13 cellular contexts compared by ENCODE assay signal in genomic region chr16:57113042-57113453, GRCh38. TPM values are rescaled to one million over a fixed set of nuclear protein-coding genes. Genes with fewer than 3 reads are reported as not detected.
DNase-seq lines count a peak whose midpoint lies in the region; ATAC-seq and TF ChIP-seq lines count a peak whose summit lies in the region.
"Had no signal": no experiment of that assay in that cellular context is flagged by ENCODE, and none has a peak within 500 bp of the region (broad histone marks: within the 10 kb centered on the region; RNA-seq: fewer than 3 reads in every experiment).

No MANE protein-coding gene starts in this region.

- H3K27me3 Mint-ChIP-seq in mesothelial cell of epicardium (ENCODE audit: low read depth): no peaks in the 10 kb centered on the region

- H3K4me1 Mint-ChIP-seq in mesothelial cell of epicardium: peaks cover 3% of the 10 kb centered on the region
- H3K4me1 Mint-ChIP-seq: activated naive CD4-positive, alpha-beta T cell treated with anti-CD3 and anti-CD28 coated beads, Interleukin-2, amount 10 ng/mL, durations not matched to agents 7 days and 5 days; B cell had no signal

- no peak overlapping the region for H3K27ac Mint-ChIP-seq in mesothelial cell of epicardium
- H3K27ac Mint-ChIP-seq: activated CD4-positive, alpha-beta T cell treated with anti-CD3 and anti-CD28 coated beads, Interleukin-2, amount 10 ng/mL, durations not matched to agents 7 days and 5 days; activated naive CD4-positive, alpha-beta T cell treated with anti-CD3 and anti-CD28 coated beads, Interleukin-2, amount 10 ng/mL, durations not matched to agents 7 days and 5 days; B cell had no signal

- no peak for ATAC-seq in Right ventricle myocardium superior (ENCODE audit: poor library complexity)

- H3K36me3 Mint-ChIP-seq in mesothelial cell of epicardium: peaks cover 6% of the 10 kb centered on the region
- H3K36me3 Mint-ChIP-seq: activated naive CD4-positive, alpha-beta T cell treated with anti-CD3 and anti-CD28 coated beads, Interleukin-2, amount 10 ng/mL, durations not matched to agents 7 days and 5 days had no signal

- H3K4me3 ChIP-seq in left ventricle myocardium inferior (no peak overlapping the region), astrocyte of the cerebellum (ENCODE audit: low read depth, low read length) (no peak overlapping the region)

- H3K36me3 ChIP-seq in left ventricle myocardium inferior: peaks cover 12% of the 10 kb centered on the region

- TF ChIP-seq CTCF in left ventricle myocardium inferior (IDR thresholded peaks at IDR 0.05; ENCODE audit: borderline replicate concordance): no peak
- no peak for TF ChIP-seq CTCF in astrocyte of the cerebellum (IDR thresholded peaks at IDR 0.05; ENCODE audit: low read depth, low read length, missing control alignments)
- no peak for TF ChIP-seq CTCF in mesothelial cell of epicardium (IDR thresholded peaks at IDR 0.05; ENCODE audit: unreplicated experiment)

- peaks cover 30% of the 10 kb centered on the region for H3K4me1 ChIP-seq in left ventricle myocardium inferior

- no peaks in the 10 kb centered on the region for H3K9me3 Mint-ChIP-seq in mesothelial cell of epicardium
- H3K9me3 Mint-ChIP-seq: activated CD4-positive, alpha-beta T cell treated with anti-CD3 and anti-CD28 coated beads, Interleukin-2, amount 10 ng/mL, durations not matched to agents 7 days and 5 days; activated naive CD4-positive, alpha-beta T cell treated with anti-CD3 and anti-CD28 coated beads, Interleukin-2, amount 10 ng/mL, durations not matched to agents 7 days and 5 days had no signal

- H3K27me3 ChIP-seq in left ventricle myocardium inferior (ENCODE audit: low read depth) (no peaks in the 10 kb centered on the region), layer of hippocampus (ENCODE audit: control insufficient read depth, insufficient read depth, low read length) (no peaks in the 10 kb centered on the region)

- in situ Hi-C loops in astrocyte of the cerebellum (cut with HindIII; ENCODE audit: low sequenced_read_pairs): no loop called here

- H3K4me3 Mint-ChIP-seq in mesothelial cell of epicardium: no peak overlapping the region
- H3K4me3 Mint-ChIP-seq: activated CD4-positive, alpha-beta T cell treated with anti-CD3 and anti-CD28 coated beads, Interleukin-2, amount 10 ng/mL, durations not matched to agents 7 days and 5 days; activated naive CD4-positive, alpha-beta T cell treated with anti-CD3 and anti-CD28 coated beads, Interleukin-2, amount 10 ng/mL, durations not matched to agents 7 days and 5 days; B cell had no signal

- H3K27ac ChIP-seq in left ventricle myocardium inferior (replicated peaks) (peak overlapping the region; percentile 38), layer of hippocampus (ENCODE audit: low read depth, low read length) (peak overlapping the region; percentile 98)

- intact Hi-C loops in left ventricle myocardium inferior (cut with micrococcal nuclease): no loop called here
- intact Hi-C loops in Right ventricle myocardium superior (cut with DNase I): no loop called here

- H3K9me3 ChIP-seq in left ventricle myocardium inferior (replicated peaks): no peaks in the 10 kb centered on the region

- DNase-seq in left ventricle myocardium inferior (no peak), Right ventricle myocardium superior (no peak), astrocyte of the cerebellum (ENCODE audit: low read depth) (peak; percentile 15), NCI-H2029 treated with DMSO at 0.1 percent for 48 hours (lab: John Stamatoyannopoulos, UW) (no peak), GM19238 (ENCODE audit: insufficient read length, low spot score) (no peak), mesothelial cell of epicardium (ENCODE audit: low spot score in 2 of 2, unreplicated experiment in 2 of 2) (no peak), T-helper 1 cell (no peak)
- DNase-seq: activated CD4-positive, alpha-beta T cell treated with anti-CD3 and anti-CD28 coated beads, Interleukin-2, amount 10 ng/mL, durations not matched to agents 7 days and 5 days; activated naive CD4-positive, alpha-beta T cell treated with anti-CD3 and anti-CD28 coated beads, Interleukin-2, amount 10 ng/mL, durations not matched to agents 7 days and 5 days; effector memory CD4-positive, alpha-beta T cell; NCI-H526 treated with DMSO at 0.1 percent for 48 hours had no signal

RNA-seq across cellular contexts. Expression of gene CPNE2, which starts 20.7 kb away (rescaled TPM):
- total RNA-seq in left ventricle myocardium inferior (13.7 TPM), Right ventricle myocardium superior (13.3 TPM), mesothelial cell of epicardium (35.4 to 38.4 TPM (median 36.4 TPM) in 3 replicates)
